In the genomic region with DNA sequence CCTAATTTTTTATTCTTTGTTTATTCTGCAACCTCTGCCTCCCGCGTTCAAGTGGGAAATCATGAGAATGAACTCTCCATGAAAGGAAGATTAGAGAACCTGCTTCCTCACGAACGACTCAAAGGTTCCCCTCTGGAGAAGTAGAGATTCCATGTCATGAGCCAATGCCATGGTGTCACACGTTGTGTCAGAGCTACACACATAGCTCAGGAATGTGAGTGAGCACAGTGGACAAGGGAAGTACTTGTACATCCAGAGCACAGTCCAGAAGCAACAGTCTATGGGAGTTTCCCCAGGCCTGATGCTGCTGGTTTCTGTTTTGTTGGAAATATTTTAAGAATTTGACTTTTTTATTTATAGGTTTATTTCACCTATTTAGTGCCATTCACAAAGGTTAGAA, we compare ENCODE assay signal across 11 cellular contexts. TPM values are rescaled to one million over a fixed set of nuclear protein-coding genes. Genes with fewer than 3 reads are reported as not detected.
DNase-seq lines count a peak whose midpoint lies in the region; ATAC-seq, FAIRE-seq and TF ChIP-seq lines count a peak whose summit lies in the region.
"Had no signal": no experiment of that assay in that cellular context is flagged by ENCODE, and none has a peak within 500 bp of the region (broad histone marks: within the 10 kb centered on the region; RNA-seq: fewer than 3 reads in every experiment).

No MANE protein-coding gene starts in this region.

- H3K4me1 Mint-ChIP-seq in Calu3 (ENCODE audit: low read depth, unreplicated experiment) (peaks cover 61% of the 10 kb centered on the region), mesothelial cell of epicardium (peaks cover 29% of the 10 kb centered on the region)
- peaks cover 0 to 3% of the 10 kb centered on the region in 2 donors for H3K4me1 Mint-ChIP-seq in effector memory CD8-positive, alpha-beta T cell (ENCODE audit: low read depth in 2 of 2)

- H3K27ac Mint-ChIP-seq in Calu3 (ENCODE audit: unreplicated experiment) (peak overlapping the region; percentile 76), mesothelial cell of epicardium (peak overlapping the region; percentile 76)
- H3K27ac Mint-ChIP-seq in effector memory CD8-positive, alpha-beta T cell: no peak overlapping the region
- H3K27ac Mint-ChIP-seq: activated naive CD8-positive, alpha-beta T cell; endodermal cell had no signal

- no peak for FAIRE-seq in GM19239 (lab: Jason Lieb, UNC)

- no peak overlapping the region for H3K4me3 Mint-ChIP-seq in Calu3 (ENCODE audit: low read depth, unreplicated experiment)
- H3K4me3 Mint-ChIP-seq in mesothelial cell of epicardium: no peak overlapping the region
- no peak overlapping the region for H3K4me3 Mint-ChIP-seq in effector memory CD8-positive, alpha-beta T cell
- H3K4me3 Mint-ChIP-seq: activated naive CD8-positive, alpha-beta T cell; endodermal cell had no signal

- peak overlapping the region; percentile 1; the same call in 1 of the 2 replicates for H3K27ac ChIP-seq in Panc1 (ENCODE audit: low read length)
- H3K27ac ChIP-seq: SK-N-MC had no signal

- POLR2A ChIA-PET in Panc1 (lab: Charles Lee): interaction anchor here (0.6 kb wide), 2 partner anchors 27 to 51 kb away, joined by 3 to 5 read pairs; no protein-coding TSS in a partner anchor

- in situ Hi-C loops in Panc1 (cut with HindIII; ENCODE audit: low pct_unique_long_range_greater_than_20kb, low sequenced_read_pairs): no loop called here

- no peaks in the 10 kb centered on the region for H3K9me3 ChIP-seq in Panc1 (ENCODE audit: control insufficient read depth, insufficient read depth, low read depth, low read length)

- H3K27me3 Mint-ChIP-seq in Calu3 (ENCODE audit: unreplicated experiment) (no peaks in the 10 kb centered on the region), mesothelial cell of epicardium (ENCODE audit: low read depth) (no peaks in the 10 kb centered on the region)
- H3K27me3 Mint-ChIP-seq in effector memory CD8-positive, alpha-beta T cell: peaks cover 0 to 28% of the 10 kb centered on the region in 2 donors

- DNase-seq in Calu3 (peak; percentile 68), Panc1 (ENCODE audit: low read depth, low spot score) (peak; percentile 83), epithelial cell of proximal tubule (ENCODE audit: low read depth) (peak; percentile 72), mesothelial cell of epicardium (ENCODE audit: low spot score in 2 of 2, unreplicated experiment in 2 of 2) (no peak), GM19239 (ENCODE audit: insufficient read length, low spot score) (no peak), OCI-M1 (lab: John Stamatoyannopoulos, UW) (no peak)
- no peak for DNase-seq in effector memory CD8-positive, alpha-beta T cell
- DNase-seq: endodermal cell had no signal

- H3K9me3 Mint-ChIP-seq in Calu3 (ENCODE audit: low read depth, unreplicated experiment): no peaks in the 10 kb centered on the region
- no peaks in the 10 kb centered on the region for H3K9me3 Mint-ChIP-seq in mesothelial cell of epicardium
- no peaks in the 10 kb centered on the region for H3K9me3 Mint-ChIP-seq in effector memory CD8-positive, alpha-beta T cell
- H3K9me3 Mint-ChIP-seq: endodermal cell had no signal

- peaks cover 4% of the 10 kb centered on the region for H3K36me3 Mint-ChIP-seq in Calu3 (ENCODE audit: insufficient read depth, unreplicated experiment)
- H3K36me3 Mint-ChIP-seq in mesothelial cell of epicardium: no peaks in the 10 kb centered on the region
- no peaks in the 10 kb centered on the region for H3K36me3 Mint-ChIP-seq in effector memory CD8-positive, alpha-beta T cell (ENCODE audit: insufficient read depth)
- H3K36me3 Mint-ChIP-seq: activated naive CD8-positive, alpha-beta T cell had no signal

- TF ChIP-seq CTCF in Calu3 (IDR thresholded peaks at IDR 0.05; ENCODE audit: unreplicated experiment) (no peak), Panc1 (IDR thresholded peaks at IDR 0.05) (no peak), epithelial cell of proximal tubule (conservative IDR thresholded peaks at IDR 0.05; ENCODE audit: low read depth, low read length) (no peak), mesothelial cell of epicardium (IDR thresholded peaks at IDR 0.05; ENCODE audit: unreplicated experiment) (no peak)

- H3K4me3 ChIP-seq in Panc1 (ENCODE audit: low read depth in 2 of 2, low read length in 2 of 2) (no peak overlapping the region), epithelial cell of proximal tubule (ENCODE audit: low read depth, low read length) (no peak overlapping the region)
- H3K4me3 ChIP-seq: SK-N-MC had no signal

- intact Hi-C loops in Calu3 (cut with micrococcal nuclease; ENCODE audit: unreplicated experiment) (no loop called here), Panc1 (cut with micrococcal nuclease; ENCODE audit: unreplicated experiment) (no loop called here)

- no peaks in the 10 kb centered on the region for H3K36me3 ChIP-seq in Panc1 (ENCODE audit: control insufficient read depth, insufficient read depth, low read length)

- peaks cover 10% of the 10 kb centered on the region for H3K4me1 ChIP-seq in Panc1 (ENCODE audit: control insufficient read depth, insufficient read depth, low read length)

- no peaks in the 10 kb centered on the region for H3K27me3 ChIP-seq in Panc1 (ENCODE audit: control insufficient read depth, insufficient read depth, low read length)

- ATAC-seq in Panc1 (peak; percentile 93), GM19395 (IDR thresholded peaks at IDR 0.05; ENCODE audit: unreplicated experiment) (no peak)
- ATAC-seq in effector memory CD8-positive, alpha-beta T cell (replicated peaks): no peak

- CTCF ChIA-PET in Calu3 (lab: Charles Lee): interaction anchor here (0.5 to 1.0 kb wide), 5 partner anchors 14 to 150 kb away, joined by 3 to 8 read pairs (median 5); partner anchors contain the start of gene PPP2CA
- CTCF ChIA-PET in Panc1 (lab: Charles Lee): no interaction called here

- no TSS peak for BruUV-seq in Calu3 (replicated peaks; lab: Mats Ljungman, UMichigan)
- BruUV-seq in Panc1 (replicated peaks; lab: Mats Ljungman, UMichigan): no TSS peak

RNA-seq across cellular contexts. Expression of gene PPP2CA, which starts 26.8 kb away (rescaled TPM):
- total RNA-seq in Calu3 (2022) (242 and 260 TPM in 2 replicates), Panc1 (2021; ENCODE audit: unreplicated experiment) (184 TPM), epithelial cell of proximal tubule (162 and 196 TPM in 2 replicates), mesothelial cell of epicardium (126 to 137 TPM (median 134 TPM) in 3 replicates)
- 179 TPM for polyA plus RNA-seq in Panc1 (2012; ENCODE audit: insufficient read length)

Comparison
In these comparisons a context has a peak if more than half of its experiments do, and no peak if none do; other contexts are left out.
1. DNase-seq: peak in Calu3 (single experiment), Panc1 (single experiment) and epithelial cell of proximal tubule (single experiment); none in mesothelial cell of epicardium (0 of 2), GM19239 (single experiment), effector memory CD8-positive, alpha-beta T cell (0 of 3) and OCI-M1 (single experiment).
2. H3K27ac Mint-ChIP-seq: peak in Calu3 (single experiment) and mesothelial cell of epicardium (single experiment); none in effector memory CD8-positive, alpha-beta T cell (0 of 2).